Comparison of ENCODE assay signal across 12 cellular contexts in genomic region chr11:64853709-64854108, GRCh38. TPM values are rescaled to one million over a fixed set of nuclear protein-coding genes. Genes with fewer than 3 reads are reported as not detected.
DNase-seq lines count a peak whose midpoint lies in the region; ATAC-seq and TF ChIP-seq lines count a peak whose summit lies in the region.
"Had no signal": no experiment of that assay in that cellular context is flagged by ENCODE, and none has a peak within 500 bp of the region (broad histone marks: within the 10 kb centered on the region; RNA-seq: fewer than 3 reads in every experiment).

No MANE protein-coding gene starts in this region.

- no peaks in the 10 kb centered on the region for H3K27me3 Mint-ChIP-seq in activated CD4-positive, alpha-beta memory T cell treated with anti-CD3 and anti-CD28 coated beads, Interleukin-2, amount 10 ng/mL, durations not matched to agents 7 days and 5 days

- intact Hi-C loops in heart right ventricle (cut with DNase I): loop anchor here in 2 of 10 donors (2.0 kb wide), 2 partner anchors 23 to 25 kb away; partner anchors contain the start of gene EHD1 (in 1 of the 2)
- intact Hi-C loops in Right ventricle myocardium superior (cut with DNase I): no loop called here
- intact Hi-C loops in lower lobe of right lung (cut with DNase I): no loop called here
- intact Hi-C loops in transverse colon (cut with DNase I; ENCODE audit: low total_unique reads): no loop called here

- in situ Hi-C loops in transverse colon (cut with MboI; ENCODE audit: low pct_ligation_motif_present in 1 of 4, low pct_unique_long_range_greater_than_20kb in 1 of 4, low sequenced_read_pairs in 3 of 4): no loop called here

- H3K27ac ChIP-seq in heart right ventricle (peak overlapping the region; percentile 36 to 96 (median 87)), lower lobe of right lung (peak overlapping the region; percentile 84), transverse colon (peak overlapping the region; percentile 66 to 96 (median 94))

- no peak for DNase-seq in heart right ventricle
- no peak for DNase-seq in Right ventricle myocardium superior
- no peak for DNase-seq in activated CD4-positive, alpha-beta memory T cell treated with anti-CD3 and anti-CD28 coated beads, Interleukin-2, amount 10 ng/mL, durations not matched to agents 7 days and 5 days
- DNase-seq in lower lobe of right lung: no peak
- no peak for DNase-seq in transverse colon
- DNase-seq in iPS-NIHi7 (ENCODE audit: extremely low spot score): no peak
- no peak for DNase-seq in hypothalamus (lab: John Stamatoyannopoulos, UW)
- DNase-seq: BE2C, NCI-H2081, OCI-M1 had no signal

- H3K9me3 Mint-ChIP-seq in activated CD4-positive, alpha-beta memory T cell treated with anti-CD3 and anti-CD28 coated beads, Interleukin-2, amount 10 ng/mL, durations not matched to agents 7 days and 5 days: no peaks in the 10 kb centered on the region

- 61 to 74% methylated on average over 24 to 27 of the region's 27 CpGs for WGBS in heart right ventricle, 2 donors
- WGBS in transverse colon (ENCODE audit: low coverage in 1 of 2), 2 donors: 67 to 73% methylated on average over 3 to 27 of the region's 27 CpGs

- no peaks in the 10 kb centered on the region for H3K9me3 ChIP-seq in heart right ventricle
- H3K9me3 ChIP-seq in lower lobe of right lung: no peaks in the 10 kb centered on the region
- H3K9me3 ChIP-seq in transverse colon: no peaks in the 10 kb centered on the region
- H3K9me3 ChIP-seq: BE2C had no signal

- ATAC-seq in heart right ventricle (no peak), Right ventricle myocardium superior (ENCODE audit: poor library complexity) (no peak), lower lobe of right lung (no peak), GM19467 (IDR thresholded peaks at IDR 0.05; ENCODE audit: unreplicated experiment) (no peak)
- ATAC-seq: left lobe of liver had no signal

- CTCF ChIA-PET in activated CD4-positive, alpha-beta memory T cell treated with anti-CD3 and anti-CD28 coated beads, Interleukin-2, amount 10 ng/mL, durations not matched to agents 7 days and 5 days (lab: Charles Lee): interaction anchor here (2.2 to 30.8 kb wide), 3 partner anchors 7 to 33 kb away, joined by 8 to 957 read pairs (median 155); partner anchors contain the start of genes CDC42BPG and EHD1

- peaks cover 65% of the 10 kb centered on the region for H3K36me3 Mint-ChIP-seq in activated CD4-positive, alpha-beta memory T cell treated with anti-CD3 and anti-CD28 coated beads, Interleukin-2, amount 10 ng/mL, durations not matched to agents 7 days and 5 days (ENCODE audit: low read depth)

- no peak for TF ChIP-seq CTCF in heart right ventricle (IDR thresholded peaks at IDR 0.05)
- TF ChIP-seq CTCF in lower lobe of right lung (IDR thresholded peaks at IDR 0.05): no peak
- no peak for TF ChIP-seq CTCF in transverse colon (IDR thresholded peaks at IDR 0.05)

- TF ChIP-seq POLR2A in transverse colon (IDR thresholded peaks at IDR 0.05): no peak

- H3K27me3 ChIP-seq in heart right ventricle (no peaks in the 10 kb centered on the region), lower lobe of right lung (ENCODE audit: low read depth) (no peaks in the 10 kb centered on the region), transverse colon (no peaks in the 10 kb centered on the region)
- H3K27me3 ChIP-seq: BE2C had no signal

- H3K4me3 ChIP-seq in heart right ventricle (peak overlapping the region in 8 of 10 donors; percentile 6 to 41 (median 19)), lower lobe of right lung (no peak overlapping the region), transverse colon (no peak overlapping the region)

- no peak for TF ChIP-seq EP300 in transverse colon (IDR thresholded peaks at IDR 0.05; ENCODE audit: low read depth)

- H3K4me1 ChIP-seq in heart right ventricle: peaks cover 51 to 100% (median 100%) of the 10 kb centered on the region in 9 donors
- H3K4me1 ChIP-seq in lower lobe of right lung: peaks cover 100% of the 10 kb centered on the region
- peaks cover 50 to 90% (median 65%) of the 10 kb centered on the region in 4 donors for H3K4me1 ChIP-seq in transverse colon

- peaks cover 90% of the 10 kb centered on the region for H3K4me1 Mint-ChIP-seq in activated CD4-positive, alpha-beta memory T cell treated with anti-CD3 and anti-CD28 coated beads, Interleukin-2, amount 10 ng/mL, durations not matched to agents 7 days and 5 days

- peak overlapping the region; percentile 17 for H3K4me3 Mint-ChIP-seq in activated CD4-positive, alpha-beta memory T cell treated with anti-CD3 and anti-CD28 coated beads, Interleukin-2, amount 10 ng/mL, durations not matched to agents 7 days and 5 days

- H3K27ac Mint-ChIP-seq in activated CD4-positive, alpha-beta memory T cell treated with anti-CD3 and anti-CD28 coated beads, Interleukin-2, amount 10 ng/mL, durations not matched to agents 7 days and 5 days: peak overlapping the region; percentile 86

- POLR2A ChIA-PET in activated CD4-positive, alpha-beta memory T cell treated with anti-CD3 and anti-CD28 coated beads, Interleukin-2, amount 10 ng/mL, durations not matched to agents 7 days and 5 days (lab: Charles Lee): interaction anchor here (1.0 to 28.1 kb wide), 6 partner anchors 10 to 268 kb away, joined by 3 to 1068 read pairs (median 4); partner anchors contain the start of genes EHD1, FAU, MAP4K2 and MRPL49

- H3K36me3 ChIP-seq in heart right ventricle: peaks cover 0 to 69% (median 9%) of the 10 kb centered on the region in 9 donors
- peaks cover 34% of the 10 kb centered on the region for H3K36me3 ChIP-seq in lower lobe of right lung
- no peaks in the 10 kb centered on the region for H3K36me3 ChIP-seq in transverse colon

RNA-seq across cellular contexts. Expression of gene CDC42BPG, which starts 9.3 kb away (rescaled TPM):
- total RNA-seq in heart right ventricle (1 to 10 TPM in 1 of 10 donors, under 1 TPM in 9; 0.04 to 1.3 (median 0.27) TPM), Right ventricle myocardium superior (0.35 TPM), lower lobe of right lung (16.3 TPM), transverse colon (10 to 100 TPM; 32.6 to 82.3 (median 46.9) TPM)
- under 1 TPM; 0.17 to 0.37 TPM for polyA plus RNA-seq in heart right ventricle
- total RNA-seq in activated CD4-positive, alpha-beta memory T cell treated with anti-CD3 and anti-CD28 coated beads, Interleukin-2, amount 10 ng/mL, durations not matched to agents 7 days and 5 days: under 1 TPM; 0.65 to 0.70 TPM

RNA-seq across cellular contexts. Expression of gene EHD1, which starts 24.7 kb away (rescaled TPM):
- total RNA-seq in heart right ventricle (10 to 100 TPM; 30.7 to 73.1 (median 43.9) TPM), Right ventricle myocardium superior (47.4 TPM), lower lobe of right lung (73.4 TPM), transverse colon (100 to 1,000 TPM in 2 of 4 donors, 10 to 100 TPM in 2; 67.9 to 202 (median 116) TPM)
- polyA plus RNA-seq in heart right ventricle: 10 to 100 TPM; 26.0 to 39.7 TPM
- 100 to 1,000 TPM; 138 to 146 TPM for total RNA-seq in activated CD4-positive, alpha-beta memory T cell treated with anti-CD3 and anti-CD28 coated beads, Interleukin-2, amount 10 ng/mL, durations not matched to agents 7 days and 5 days

RNA-seq across cellular contexts. Expression of gene MEN1, which starts 43.4 kb away (rescaled TPM):
- total RNA-seq in heart right ventricle (10 to 100 TPM in 2 of 10 donors, 1 to 10 TPM in 8; 5.8 to 12.5 (median 8.1) TPM), Right ventricle myocardium superior (8.6 TPM), lower lobe of right lung (22.7 TPM), transverse colon (10 to 100 TPM; 19.5 to 30.3 (median 25.4) TPM)
- polyA plus RNA-seq in heart right ventricle: 10 to 100 TPM in 1 of 2 donors, 1 to 10 TPM in 1; 9.9 to 10.7 TPM
- 10 to 100 TPM; 32.5 to 33.4 TPM for total RNA-seq in activated CD4-positive, alpha-beta memory T cell treated with anti-CD3 and anti-CD28 coated beads, Interleukin-2, amount 10 ng/mL, durations not matched to agents 7 days and 5 days

RNA-seq across cellular contexts. Expression of gene MAP4K2, which starts 50.7 kb away (rescaled TPM):
- total RNA-seq in heart right ventricle: 10 to 100 TPM in 2 of 10 donors, 1 to 10 TPM in 8; 4.6 to 11.3 (median 8.1) TPM
- 10 to 100 TPM in 1 of 2 donors, 1 to 10 TPM in 1; 7.8 to 19.9 TPM for polyA plus RNA-seq in heart right ventricle
- 7.7 TPM for total RNA-seq in Right ventricle myocardium superior
- 10 to 100 TPM; 95.6 to 98.0 TPM for total RNA-seq in activated CD4-positive, alpha-beta memory T cell treated with anti-CD3 and anti-CD28 coated beads, Interleukin-2, amount 10 ng/mL, durations not matched to agents 7 days and 5 days
- total RNA-seq in lower lobe of right lung: 29.1 TPM
- total RNA-seq in transverse colon: 100 to 1,000 TPM in 2 of 4 donors, 10 to 100 TPM in 2; 10.1 to 369 (median 90.9) TPM

Comparison
In these comparisons a context has a peak if more than half of its experiments do, and no peak if none do; other contexts are left out.
1. H3K4me3 ChIP-seq: peak in heart right ventricle (8 of 10); none in lower lobe of right lung (single experiment) and transverse colon (0 of 4).
2. Peak in every context shown above with its lines, with median percentiles within 50 percentile points of each other: H3K27ac ChIP-seq.